Comparison of ENCODE assay signal across 12 cellular contexts in genomic region chr4:105619193-105619931, GRCh38.
DNase-seq lines count a peak whose midpoint lies in the region; ATAC-seq, FAIRE-seq and TF ChIP-seq lines count a peak whose summit lies in the region.
"Had no signal": no experiment of that assay in that cellular context is flagged by ENCODE, and none has a peak within 500 bp of the region (broad histone marks: within the 10 kb centered on the region; RNA-seq: fewer than 3 reads in every experiment).

No MANE protein-coding gene starts in this region.

- no peaks in the 10 kb centered on the region for H3K9me3 ChIP-seq in body of pancreas
- no peaks in the 10 kb centered on the region for H3K9me3 ChIP-seq in tibial artery

- FAIRE-seq in urothelium cell line (lab: Jason Lieb, UNC) = no peak
- FAIRE-seq: G401.6 had no signal

- H3K27ac ChIP-seq in body of pancreas (peak overlapping the region; percentile 32 to 74 (median 52)), tibial artery (no peak overlapping the region)
- H3K27ac ChIP-seq: neural progenitor cell had no signal

- peaks cover 41% of the 10 kb centered on the region for H3K4me1 ChIP-seq in body of pancreas
- H3K4me1 ChIP-seq in tibial artery = peaks cover 0 to 29% (median 3%) of the 10 kb centered on the region in 4 donors
- H3K4me1 ChIP-seq: neural progenitor cell had no signal

- H3K36me3 ChIP-seq in body of pancreas (replicated peaks in 1 of 2; ENCODE audit: insufficient read depth in 1 of 2, low read depth in 2 of 2) = no peaks in the 10 kb centered on the region
- no peaks in the 10 kb centered on the region for H3K36me3 ChIP-seq in tibial artery
- H3K36me3 ChIP-seq: neural progenitor cell had no signal

- intact Hi-C loops in body of pancreas (cut with DNase I) (no loop called here), tibial artery (cut with DNase I; ENCODE audit: low total_unique reads) (no loop called here)

- TF ChIP-seq POLR2A in body of pancreas (IDR thresholded peaks at IDR 0.05) = no peak

- ATAC-seq in body of pancreas (peak; percentile 93), left lobe of liver (peak; percentile 89), GM19324 (IDR thresholded peaks at IDR 0.05; ENCODE audit: low FRiP score, unreplicated experiment) (no peak)

- TF ChIP-seq CTCF in body of pancreas (IDR thresholded peaks at IDR 0.05) (no peak), tibial artery (IDR thresholded peaks at IDR 0.05) (no peak)

- H3K4me3 ChIP-seq in body of pancreas (no peak overlapping the region), tibial artery (no peak overlapping the region)
- H3K4me3 ChIP-seq: neural progenitor cell had no signal

- 24 to 31% methylated on average over 5 of the region's 5 CpGs for WGBS in body of pancreas, 2 donors

- H3K27me3 ChIP-seq in body of pancreas (no peaks in the 10 kb centered on the region), tibial artery (no peaks in the 10 kb centered on the region)
- H3K27me3 ChIP-seq: neural progenitor cell had no signal

- peak; percentile 53 for DNase-seq in DMS 273 (lab: John Stamatoyannopoulos, UW; ENCODE audit: unreplicated experiment)
- DNase-seq in DMS 273 treated with DMSO at 0.1 percent for 48 hours (lab: John Stamatoyannopoulos, UW) = no peak
- DNase-seq in body of pancreas = peak; percentile 96 to 100 (median 96)
- DNase-seq in left lobe of liver (ENCODE audit: low spot score) = peak; percentile 89
- peak; percentile 65 to 71 for DNase-seq in tibial artery
- no peak for DNase-seq in retina
- DNase-seq in urothelium cell line (ENCODE audit: low spot score) = no peak
- DNase-seq: 8988T, KG1 had no signal

Comparison
In these comparisons a context has a peak if more than half of its experiments do, and no peak if none do; other contexts are left out.
1. DNase-seq: peak in DMS 273 (single experiment), body of pancreas (4 of 4), left lobe of liver (single experiment) and tibial artery (2 of 2); none in DMS 273 treated with DMSO at 0.1 percent for 48 hours (single experiment), retina (single experiment) and urothelium cell line (single experiment).
2. H3K27ac ChIP-seq: peak in body of pancreas (4 of 4); none in tibial artery (0 of 2).